11 cellular contexts compared by ENCODE assay signal in genomic region chr4:104728380-104729122, GRCh38.
DNase-seq lines count a peak whose midpoint lies in the region; ATAC-seq, FAIRE-seq and TF ChIP-seq lines count a peak whose summit lies in the region.
"Had no signal": no experiment of that assay in that cellular context is flagged by ENCODE, and none has a peak within 500 bp of the region (broad histone marks: within the 10 kb centered on the region; RNA-seq: fewer than 3 reads in every experiment).

No MANE protein-coding gene starts in this region.

- no peak for TF ChIP-seq POLR2A in A549 (IDR thresholded peaks at IDR 0.05; ENCODE audit: low read length)

- H3K27ac Mint-ChIP-seq in activated T-helper 1 cell treated with anti-CD3 and anti-CD28 coated beads, Interleukin-12 subunit alpha, Interleukin-12 subunit beta, Interleukin-2, Interleukin-4 antibody, amounts not matched to agents 30 ng/mL and 10 ng/mL and 1 ng/mL, durations not matched to agents 14 hours and 24 hours and 36 hours, result no peak overlapping the region
- H3K27ac Mint-ChIP-seq: stimulated activated memory B cell treated with anti-CD40 and anti-IgM and Interleukin-4, amounts not matched to agents 10 μg/mL and 1 μg/mL and 100 μg/mL, for 72 hours had no signal

- no peaks in the 10 kb centered on the region for H3K36me3 Mint-ChIP-seq in activated T-helper 1 cell treated with anti-CD3 and anti-CD28 coated beads, Interleukin-12 subunit alpha, Interleukin-12 subunit beta, Interleukin-2, Interleukin-4 antibody, amounts not matched to agents 30 ng/mL and 10 ng/mL and 1 ng/mL, durations not matched to agents 14 hours and 24 hours and 36 hours (ENCODE audit: low read depth)
- H3K36me3 Mint-ChIP-seq: stimulated activated memory B cell treated with anti-CD40 and anti-IgM and Interleukin-4, amounts not matched to agents 10 μg/mL and 1 μg/mL and 100 μg/mL, for 72 hours had no signal

- DNase-seq in A549 (ENCODE audit: low read depth in 1 of 2, low spot score in 1 of 2), result peak; percentile 51 to 85
- DNase-seq in H4 (ENCODE audit: low spot score), result peak; percentile 69
- peak; percentile 75 for DNase-seq in RWPE1 (ENCODE audit: low spot score)
- peak; percentile 14 for DNase-seq in hepatic stellate cell (ENCODE audit: low spot score)
- DNase-seq in OCI-M1 (lab: John Stamatoyannopoulos, UW), result no peak
- DNase-seq in Ammon's horn (ENCODE audit: low spot score), result no peak
- no peak for DNase-seq in activated T-helper 1 cell treated with anti-CD3 and anti-CD28 coated beads, Interleukin-12 subunit alpha, Interleukin-12 subunit beta, Interleukin-2, Interleukin-4 antibody, amounts not matched to agents 30 ng/mL and 10 ng/mL and 1 ng/mL, durations not matched to agents 14 hours and 24 hours and 36 hours (ENCODE audit: low spot score)
- no peak for DNase-seq in NCI-H2029 treated with DMSO at 0.1 percent for 48 hours (lab: John Stamatoyannopoulos, UW)
- DNase-seq: dorsolateral prefrontal cortex, NCI-H1930 had no signal

- peaks cover 25% of the 10 kb centered on the region for H3K4me1 ChIP-seq in A549

- peak; percentile 100 for ATAC-seq in A549
- ATAC-seq: stimulated activated memory B cell treated with anti-CD40 and anti-IgM and Interleukin-4, amounts not matched to agents 10 μg/mL and 1 μg/mL and 100 μg/mL, for 72 hours had no signal

- peak; percentile 79 for FAIRE-seq in A549 (lab: Jason Lieb, UNC)

- intact Hi-C loops in activated T-helper 1 cell treated with anti-CD3 and anti-CD28 coated beads, Interleukin-12 subunit alpha, Interleukin-12 subunit beta, Interleukin-2, Interleukin-4 antibody, amounts not matched to agents 30 ng/mL and 10 ng/mL and 1 ng/mL, durations not matched to agents 14 hours and 24 hours and 36 hours (cut with micrococcal nuclease), result no loop called here

- TF ChIP-seq CTCF in A549 (IDR thresholded peaks at IDR 0.05), result no peak
- no peak for TF ChIP-seq CTCF in RWPE1 (conservative IDR thresholded peaks at IDR 0.05; ENCODE audit: low read depth)

- peak in 1 of 2 experiments; percentile 31; a peak in 1 of 5 replicates for TF ChIP-seq RAD21 in A549 (conservative IDR thresholded peaks at IDR 0.05 in 1 of 2, IDR thresholded peaks at IDR 0.05 in 1 of 2)

- H3K27me3 Mint-ChIP-seq in activated T-helper 1 cell treated with anti-CD3 and anti-CD28 coated beads, Interleukin-12 subunit alpha, Interleukin-12 subunit beta, Interleukin-2, Interleukin-4 antibody, amounts not matched to agents 30 ng/mL and 10 ng/mL and 1 ng/mL, durations not matched to agents 14 hours and 24 hours and 36 hours (ENCODE audit: insufficient read depth), result no peaks in the 10 kb centered on the region
- H3K27me3 Mint-ChIP-seq: stimulated activated memory B cell treated with anti-CD40 and anti-IgM and Interleukin-4, amounts not matched to agents 10 μg/mL and 1 μg/mL and 100 μg/mL, for 72 hours had no signal

- peak overlapping the region; percentile 72 to 82 for H3K27ac ChIP-seq in A549
- no peak overlapping the region for H3K27ac ChIP-seq in RWPE1
- H3K27ac ChIP-seq: dorsolateral prefrontal cortex had no signal

- H3K9me3 ChIP-seq in A549, result no peaks in the 10 kb centered on the region; the same call in 2 of the 3 replicates

- H3K4me2 ChIP-seq in A549, result peak overlapping the region; percentile 73

- no peaks in the 10 kb centered on the region for H3K9me3 Mint-ChIP-seq in activated T-helper 1 cell treated with anti-CD3 and anti-CD28 coated beads, Interleukin-12 subunit alpha, Interleukin-12 subunit beta, Interleukin-2, Interleukin-4 antibody, amounts not matched to agents 30 ng/mL and 10 ng/mL and 1 ng/mL, durations not matched to agents 14 hours and 24 hours and 36 hours
- H3K9me3 Mint-ChIP-seq: stimulated activated memory B cell treated with anti-CD40 and anti-IgM and Interleukin-4, amounts not matched to agents 10 μg/mL and 1 μg/mL and 100 μg/mL, for 72 hours had no signal

- CTCF ChIA-PET in A549 (lab: Yijun Ruan, JAX) (interaction anchor here (1.4 kb wide), 1 partner anchor 131 kb away, joined by 3 read pairs; no protein-coding TSS in a partner anchor), RWPE1 (lab: Yijun Ruan, JAX) (interaction anchor here (0.6 kb wide), 2 partner anchors 17 to 746 kb away, joined by 3 read pairs; partner anchors contain the start of gene PPA2)

- whole genome bisulfite sequencing in A549 (ENCODE audit: missing lambda C conversion rate), result 6% methylated on average over 3 of the region's 3 CpGs

- POLR2A ChIA-PET in A549 (lab: Yijun Ruan, JAX), result no interaction called here
- POLR2A ChIA-PET in RWPE1 (lab: Yijun Ruan, JAX; ENCODE audit: low non-redundant PET), result no interaction called here

- TF ChIP-seq EP300 in A549 (IDR thresholded peaks at IDR 0.05), result peak; percentile 38 to 62; a peak in 2 of 5 replicates

- no peak overlapping the region for H3K4me3 Mint-ChIP-seq in activated T-helper 1 cell treated with anti-CD3 and anti-CD28 coated beads, Interleukin-12 subunit alpha, Interleukin-12 subunit beta, Interleukin-2, Interleukin-4 antibody, amounts not matched to agents 30 ng/mL and 10 ng/mL and 1 ng/mL, durations not matched to agents 14 hours and 24 hours and 36 hours
- H3K4me3 Mint-ChIP-seq: stimulated activated memory B cell treated with anti-CD40 and anti-IgM and Interleukin-4, amounts not matched to agents 10 μg/mL and 1 μg/mL and 100 μg/mL, for 72 hours had no signal

- 0 out of 3 replicates have a peak overlapping the region, but pooled peaks have one; percentile 18 for H3K4me3 ChIP-seq in A549
- H3K4me3 ChIP-seq: dorsolateral prefrontal cortex had no signal

- no peaks in the 10 kb centered on the region for H3K4me1 Mint-ChIP-seq in activated T-helper 1 cell treated with anti-CD3 and anti-CD28 coated beads, Interleukin-12 subunit alpha, Interleukin-12 subunit beta, Interleukin-2, Interleukin-4 antibody, amounts not matched to agents 30 ng/mL and 10 ng/mL and 1 ng/mL, durations not matched to agents 14 hours and 24 hours and 36 hours (ENCODE audit: low read depth)
- H3K4me1 Mint-ChIP-seq: stimulated activated memory B cell treated with anti-CD40 and anti-IgM and Interleukin-4, amounts not matched to agents 10 μg/mL and 1 μg/mL and 100 μg/mL, for 72 hours had no signal

TF ChIP-seq in A549, 52 proteins besides CTCF, POLR2A, EP300 and RAD21 (continues in another document):
- TF ChIP-seq ZFP36 (IDR thresholded peaks at IDR 0.05; ENCODE audit: borderline replicate concordance, partially characterized antibody), result no peak
- peak in 1 of 2 experiments; percentile 44; a peak in 1 of 4 replicates for TF ChIP-seq CEBPB (IDR thresholded peaks at IDR 0.05)
- TF ChIP-seq PBX3 (IDR thresholded peaks at IDR 0.05), result peak; percentile 60; the same call in 1 of the 2 replicates
- TF ChIP-seq HDAC2 (IDR thresholded peaks at IDR 0.05), result no peak
- TF ChIP-seq SMC3 (IDR thresholded peaks at IDR 0.05), result peak; percentile 7; the same call in 1 of the 3 replicates
- TF ChIP-seq FOSB (CRISPR knock-in tag; IDR thresholded peaks at IDR 0.05), result no peak
- TF ChIP-seq GATA3 (IDR thresholded peaks at IDR 0.05; ENCODE audit: borderline replicate concordance), result peak; percentile 83
- peak; percentile 90; the same call in 1 of the 2 replicates for TF ChIP-seq FOXS1 (CRISPR knock-in tag; IDR thresholded peaks at IDR 0.05)
- no peak for TF ChIP-seq USF2 (IDR thresholded peaks at IDR 0.05)
- TF ChIP-seq MAFK (IDR thresholded peaks at IDR 0.05; ENCODE audit: partially characterized antibody), result peak; percentile 51
- TF ChIP-seq POLR2AphosphoS2 (conservative IDR thresholded peaks at IDR 0.05; ENCODE audit: low read length), result no peak
- peak; percentile 80 for TF ChIP-seq MAX (IDR thresholded peaks at IDR 0.05)
- peak; percentile 53 to 83; a peak in 4 of 5 replicates for TF ChIP-seq JUN (IDR thresholded peaks at IDR 0.05)
- no peak for TF ChIP-seq SREBF2 (IDR thresholded peaks at IDR 0.05)
- TF ChIP-seq JUNB (IDR thresholded peaks at IDR 0.05), result peak; percentile 95

Comparison
In these comparisons a context has a peak if more than half of its experiments do, and no peak if none do; other contexts are left out.
1. DNase-seq: peak in A549 (2 of 2), H4 (single experiment), RWPE1 (single experiment) and hepatic stellate cell (single experiment); none in OCI-M1 (single experiment), Ammon's horn (single experiment), activated T-helper 1 cell treated with anti-CD3 and anti-CD28 coated beads, Interleukin-12 subunit alpha, Interleukin-12 subunit beta, Interleukin-2, Interleukin-4 antibody, amounts not matched to agents 30 ng/mL and 10 ng/mL and 1 ng/mL, durations not matched to agents 14 hours and 24 hours and 36 hours (single experiment) and NCI-H2029 treated with DMSO at 0.1 percent for 48 hours (single experiment).